Comparison of ENCODE assay signal across 12 cellular contexts in the genomic region with DNA sequence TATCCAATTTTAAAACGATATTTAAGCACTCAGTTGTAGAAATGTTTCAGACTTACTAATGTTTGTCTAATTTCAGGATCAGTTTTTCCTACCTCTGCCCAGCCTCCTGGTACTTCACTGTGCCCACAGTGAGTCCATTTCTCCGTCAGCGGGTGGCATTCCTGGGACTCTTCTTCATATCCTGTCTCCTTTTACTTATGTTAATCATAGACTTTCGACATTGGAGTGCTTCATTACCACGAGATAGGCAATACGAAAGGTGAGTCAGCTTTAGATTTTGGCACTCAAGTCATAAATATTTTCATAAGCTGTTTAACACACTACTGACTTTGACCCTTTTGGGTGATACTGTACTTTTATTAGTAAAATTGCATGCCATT. TPM values are rescaled to one million over a fixed set of nuclear protein-coding genes. Genes with fewer than 3 reads are reported as not detected.
DNase-seq lines count a peak whose midpoint lies in the region; FAIRE-seq and TF ChIP-seq lines count a peak whose summit lies in the region.
"Had no signal": no experiment of that assay in that cellular context is flagged by ENCODE, and none has a peak within 500 bp of the region (broad histone marks: within the 10 kb centered on the region; RNA-seq: fewer than 3 reads in every experiment).

No MANE protein-coding gene starts in this region.

- H3K27me3 Mint-ChIP-seq in HFFc6 (ENCODE audit: insufficient read depth), result no peaks in the 10 kb centered on the region; the same call in 1 of the 2 replicates

- H3K27ac ChIP-seq in small intestine (ENCODE audit: low read depth in 1 of 2, low read length in 1 of 2), result peak overlapping the region; percentile 53 to 75
- H3K27ac ChIP-seq: neural progenitor cell, tibial artery had no signal

- H3K4me1 Mint-ChIP-seq in HFFc6 (ENCODE audit: low read depth), result peaks cover 70% of the 10 kb centered on the region

- DNase-seq in HFFc6 (peak; percentile 88), T1000 (lab: John Stamatoyannopoulos, UW) (peak; percentile 9), fibroblast of gingiva (ENCODE audit: low read depth) (peak; percentile 86), small intestine (peak; percentile 86), middle frontal gyrus (ENCODE audit: extremely low spot score, low spot score) (no peak), NCI-H1417 (lab: John Stamatoyannopoulos, UW) (no peak)
- no peak for DNase-seq in stimulated activated CD4-positive, alpha-beta T cell treated with anti-CD3 and anti-CD28 coated beads, Interleukin-2, amount 100 ng/mL, for 48 hours
- DNase-seq in activated CD8-positive, alpha-beta memory T cell treated with anti-CD3 and anti-CD28 coated beads, Interleukin-2, amount 50 U/mL, for 4 hours, result no peak
- DNase-seq: activated effector memory CD4-positive, alpha-beta T cell treated with anti-CD3 and anti-CD28 coated beads, Interleukin-2, amount 50 U/mL, for 16 hours; tibial artery had no signal

- H3K36me3 ChIP-seq in small intestine (ENCODE audit: control insufficient read depth in 2 of 2, insufficient read depth in 2 of 2, low read length in 2 of 2), result peaks cover 2 to 5% of the 10 kb centered on the region in 2 donors
- H3K36me3 ChIP-seq: neural progenitor cell had no signal

- FAIRE-seq in small intestine (lab: Jason Lieb, UNC), result no peak
- FAIRE-seq: TTC549 had no signal

- H3K4me1 ChIP-seq in small intestine (ENCODE audit: control insufficient read depth in 2 of 2, insufficient read depth in 1 of 2, low read depth in 1 of 2, low read length in 1 of 2), result peaks cover 3 to 9% of the 10 kb centered on the region in 2 donors

- H3K27me3 ChIP-seq in small intestine (ENCODE audit: control insufficient read depth in 2 of 2, insufficient read depth in 2 of 2, low read length in 2 of 2), result no peaks in the 10 kb centered on the region
- H3K27me3 ChIP-seq: tibial artery had no signal

- peak overlapping the region; percentile 95 for H3K27ac Mint-ChIP-seq in HFFc6
- H3K27ac Mint-ChIP-seq: neural progenitor cell had no signal

- peaks cover 45% of the 10 kb centered on the region for H3K36me3 Mint-ChIP-seq in HFFc6 (ENCODE audit: low read depth)

- H3K4me3 ChIP-seq in small intestine (ENCODE audit: low read depth in 1 of 2, low read length in 2 of 2), result peak overlapping the region in 1 of 2 donors; percentile 43
- H3K4me3 ChIP-seq: neural progenitor cell, tibial artery had no signal

- H3K9me3 ChIP-seq in small intestine (ENCODE audit: control insufficient read depth, low read depth), result no peaks in the 10 kb centered on the region
- H3K9me3 ChIP-seq: tibial artery had no signal

- no peak for TF ChIP-seq CTCF in HFFc6 (IDR thresholded peaks at IDR 0.05)

- H3K9me3 Mint-ChIP-seq in HFFc6, result no peaks in the 10 kb centered on the region
- H3K9me3 Mint-ChIP-seq: neural progenitor cell had no signal

- peak overlapping the region; percentile 94 for H3K4me3 Mint-ChIP-seq in HFFc6

- 12 to 57% (median 30%) methylated on average over 6 of the region's 6 CpGs for WGBS in small intestine, 3 donors

RNA-seq across cellular contexts. Expression of a gene that starts 2.1 kb away (rescaled TPM):
- 10 to 100 TPM; 11.1 to 17.0 (median 13.6) TPM for total RNA-seq in HFFc6 (2021; fragmentation: NEBNext Ultra II Directional; extraction: Animal tissue kit (Norgen Biotek cat#: 25700))
- 1 to 10 TPM; 7.3 to 9.5 (median 9.2) TPM for polyA plus RNA-seq in small intestine

RNA-seq across cellular contexts. Expression of a gene that starts 41.1 kb away (rescaled TPM):
- 10 to 100 TPM; 18.3 to 23.9 (median 21.2) TPM for total RNA-seq in HFFc6 (2021; fragmentation: NEBNext Ultra II Directional; extraction: Animal tissue kit (Norgen Biotek cat#: 25700))
- 10 to 100 TPM; 31.1 to 46.1 (median 36.6) TPM for polyA plus RNA-seq in small intestine

Comparison
In these comparisons a context has a peak if more than half of its experiments do, and no peak if none do; other contexts are left out.
1. DNase-seq: peak in HFFc6 (single experiment), T1000 (single experiment), fibroblast of gingiva (single experiment) and small intestine (single experiment); none in stimulated activated CD4-positive, alpha-beta T cell treated with anti-CD3 and anti-CD28 coated beads, Interleukin-2, amount 100 ng/mL, for 48 hours (0 of 2), middle frontal gyrus (single experiment), NCI-H1417 (0 of 3) and activated CD8-positive, alpha-beta memory T cell treated with anti-CD3 and anti-CD28 coated beads, Interleukin-2, amount 50 U/mL, for 4 hours (single experiment).